In genomic region chr1:245168090-245168489, GRCh38 we compare ENCODE assay signal across 15 cellular contexts. TPM values are rescaled to one million over a fixed set of nuclear protein-coding genes. Genes with fewer than 3 reads are reported as not detected.
DNase-seq lines count a peak whose midpoint lies in the region; ATAC-seq and TF ChIP-seq lines count a peak whose summit lies in the region.
"Had no signal": no experiment of that assay in that cellular context is flagged by ENCODE, and none has a peak within 500 bp of the region (broad histone marks: within the 10 kb centered on the region; RNA-seq: fewer than 3 reads in every experiment).

No MANE protein-coding gene starts in this region.

- ATAC-seq in heart left ventricle (peak in 1 of 4 donors; percentile 34), omental fat pad (ENCODE audit: low FRiP score) (no peak)
- ATAC-seq: activated CD8-positive, alpha-beta T cell treated with anti-CD3 and anti-CD28 coated beads, Interleukin-2, amount 10 ng/mL, durations not matched to agents 7 days and 5 days had no signal

- TF ChIP-seq EP300 in ovary (IDR thresholded peaks at IDR 0.05), result no peak

- peak overlapping the region; percentile 86 for H2BK12ac ChIP-seq in trophoblast cell (ENCODE audit: low read length)

- H3K27ac Mint-ChIP-seq in nephron progenitor cell, result no peak overlapping the region
- H3K27ac Mint-ChIP-seq in activated T-helper 1 cell treated with anti-CD3 and anti-CD28 coated beads, Interleukin-12 subunit alpha, Interleukin-12 subunit beta, Interleukin-2, Interleukin-4 antibody, amounts not matched to agents 30 ng/mL and 10 ng/mL and 1 ng/mL, durations not matched to agents 14 hours and 24 hours and 36 hours, result no peak overlapping the region
- H3K27ac Mint-ChIP-seq: activated CD8-positive, alpha-beta T cell treated with anti-CD3 and anti-CD28 coated beads, Interleukin-2, amount 10 ng/mL, durations not matched to agents 7 days and 5 days; activated T-helper 2 cell treated with anti-CD3 and anti-CD28 coated beads, Interferon-gamma antibody, Interleukin-2, Interleukin-4, amounts not matched to agents 10 μg/mL and 5 μg/mL and 100 μg/mL, durations not matched to agents 14 hours and 24 hours and 36 hours had no signal

- no peak for TF ChIP-seq POLR2A in heart left ventricle (IDR thresholded peaks at IDR 0.05)
- TF ChIP-seq POLR2A in ovary (IDR thresholded peaks at IDR 0.05), result no peak

- no peak overlapping the region for H3K4me2 ChIP-seq in trophoblast cell (ENCODE audit: low read length)

- H3K79me2 ChIP-seq in trophoblast cell (ENCODE audit: control insufficient read depth, insufficient read depth, low read length, poor library complexity), result peaks cover 3% of the 10 kb centered on the region

- peaks cover 67% of the 10 kb centered on the region for H3K36me3 Mint-ChIP-seq in nephron progenitor cell (ENCODE audit: low read depth)
- H3K36me3 Mint-ChIP-seq in activated T-helper 1 cell treated with anti-CD3 and anti-CD28 coated beads, Interleukin-12 subunit alpha, Interleukin-12 subunit beta, Interleukin-2, Interleukin-4 antibody, amounts not matched to agents 30 ng/mL and 10 ng/mL and 1 ng/mL, durations not matched to agents 14 hours and 24 hours and 36 hours (ENCODE audit: low read depth), result no peaks in the 10 kb centered on the region

- H3K27me3 ChIP-seq in HL-60 (ENCODE audit: insufficient read depth, poor library complexity, severe bottlenecking) (no peaks in the 10 kb centered on the region), heart left ventricle (peaks cover 0 to 24% (median 0%) of the 10 kb centered on the region in 9 donors), trophoblast cell (ENCODE audit: insufficient read depth, low read length) (no peaks in the 10 kb centered on the region), ovary (no peaks in the 10 kb centered on the region)

- H3K27me3 Mint-ChIP-seq in nephron progenitor cell (ENCODE audit: low read depth, poor library complexity), result peaks cover 3% of the 10 kb centered on the region
- H3K27me3 Mint-ChIP-seq in activated T-helper 1 cell treated with anti-CD3 and anti-CD28 coated beads, Interleukin-12 subunit alpha, Interleukin-12 subunit beta, Interleukin-2, Interleukin-4 antibody, amounts not matched to agents 30 ng/mL and 10 ng/mL and 1 ng/mL, durations not matched to agents 14 hours and 24 hours and 36 hours (ENCODE audit: insufficient read depth), result peaks cover 21% of the 10 kb centered on the region

- H3K4me1 Mint-ChIP-seq in nephron progenitor cell, result peaks cover 62% of the 10 kb centered on the region
- H3K4me1 Mint-ChIP-seq in activated T-helper 1 cell treated with anti-CD3 and anti-CD28 coated beads, Interleukin-12 subunit alpha, Interleukin-12 subunit beta, Interleukin-2, Interleukin-4 antibody, amounts not matched to agents 30 ng/mL and 10 ng/mL and 1 ng/mL, durations not matched to agents 14 hours and 24 hours and 36 hours (ENCODE audit: low read depth), result no peaks in the 10 kb centered on the region

- peak overlapping the region; percentile 29 for H4K91ac ChIP-seq in trophoblast cell (ENCODE audit: low read depth, low read length)

- H2BK5ac ChIP-seq in trophoblast cell (ENCODE audit: low read depth, low read length, poor library complexity), result no peak overlapping the region

- no peak overlapping the region for H3K4me3 ChIP-seq in HL-60 (replicated peaks; ENCODE audit: insufficient read depth, low read length)
- H3K4me3 ChIP-seq in heart left ventricle, result no peak overlapping the region
- H3K4me3 ChIP-seq in trophoblast cell (ENCODE audit: low read depth, low read length), result no peak overlapping the region
- H3K4me3 ChIP-seq in ovary, result no peak overlapping the region

- H4K8ac ChIP-seq in trophoblast cell (ENCODE audit: low read depth, low read length), result no peak overlapping the region

- no peak overlapping the region for H2AFZ ChIP-seq in trophoblast cell (ENCODE audit: insufficient read depth, low read length, poor library complexity)

- no peak overlapping the region for H3K9ac ChIP-seq in trophoblast cell (ENCODE audit: low read length)

- H3K4me1 ChIP-seq in heart left ventricle (peaks cover 0 to 21% (median 0%) of the 10 kb centered on the region in 12 donors), trophoblast cell (ENCODE audit: control insufficient read depth in 1 of 2, insufficient read depth in 2 of 2, low read length in 2 of 2) (peaks cover 16 to 24% of the 10 kb centered on the region in 2 experiments), ovary (ENCODE audit: insufficient read depth) (no peaks in the 10 kb centered on the region)

- peak overlapping the region; percentile 40 for H2AK5ac ChIP-seq in trophoblast cell (ENCODE audit: low read length)

- no peak overlapping the region for H2BK120ac ChIP-seq in trophoblast cell (ENCODE audit: insufficient read depth, low read length, poor library complexity)

- TF ChIP-seq CTCF in HL-60 (IDR thresholded peaks at IDR 0.05; ENCODE audit: insufficient read depth, low read length), result no peak
- no peak for TF ChIP-seq CTCF in heart left ventricle (IDR thresholded peaks at IDR 0.05)
- no peak for TF ChIP-seq CTCF in nephron progenitor cell (IDR thresholded peaks at IDR 0.05)
- no peak for TF ChIP-seq CTCF in ovary (IDR thresholded peaks at IDR 0.05)
- no peak for TF ChIP-seq CTCF in omental fat pad (IDR thresholded peaks at IDR 0.05)

- intact Hi-C loops in heart left ventricle (cut with DNase I), result no loop called here
- intact Hi-C loops in activated T-helper 1 cell treated with anti-CD3 and anti-CD28 coated beads, Interleukin-12 subunit alpha, Interleukin-12 subunit beta, Interleukin-2, Interleukin-4 antibody, amounts not matched to agents 30 ng/mL and 10 ng/mL and 1 ng/mL, durations not matched to agents 14 hours and 24 hours and 36 hours (cut with micrococcal nuclease), result no loop called here
- intact Hi-C loops in ovary (cut with DNase I), result no loop called here

- peaks cover 25% of the 10 kb centered on the region for H3K9me3 Mint-ChIP-seq in nephron progenitor cell
- H3K9me3 Mint-ChIP-seq in activated T-helper 1 cell treated with anti-CD3 and anti-CD28 coated beads, Interleukin-12 subunit alpha, Interleukin-12 subunit beta, Interleukin-2, Interleukin-4 antibody, amounts not matched to agents 30 ng/mL and 10 ng/mL and 1 ng/mL, durations not matched to agents 14 hours and 24 hours and 36 hours, result no peaks in the 10 kb centered on the region
- H3K9me3 Mint-ChIP-seq: activated T-helper 2 cell treated with anti-CD3 and anti-CD28 coated beads, Interferon-gamma antibody, Interleukin-2, Interleukin-4, amounts not matched to agents 10 μg/mL and 5 μg/mL and 100 μg/mL, durations not matched to agents 14 hours and 24 hours and 36 hours had no signal

- H3K36me3 ChIP-seq in heart left ventricle, result no peaks in the 10 kb centered on the region
- H3K36me3 ChIP-seq in trophoblast cell (ENCODE audit: control insufficient read depth in 1 of 2, insufficient read depth in 2 of 2, low read length in 2 of 2), result peaks cover 16 to 20% of the 10 kb centered on the region in 2 experiments
- no peaks in the 10 kb centered on the region for H3K36me3 ChIP-seq in ovary

- H3K27ac ChIP-seq in HL-60 (replicated peaks) (peak overlapping the region; percentile 62), heart left ventricle (peak overlapping the region in 1 of 12 donors; percentile 40), trophoblast cell (ENCODE audit: low read depth, low read length) (no peak overlapping the region), ovary (no peak overlapping the region)

- peak overlapping the region; percentile 82 for H3K4ac ChIP-seq in trophoblast cell (ENCODE audit: low read depth, low read length)

- H3K18ac ChIP-seq in trophoblast cell (ENCODE audit: low read length), result peak overlapping the region; percentile 73

- H3K14ac ChIP-seq in trophoblast cell (ENCODE audit: low read length), result peak overlapping the region; percentile 53

- 42 to 67% (median 57%) methylated on average over 12 to 13 of the region's 13 CpGs for WGBS in heart left ventricle, 4 donors
- WGBS in trophoblast cell (ENCODE audit: extremely low coverage, insufficient coverage, insufficient read length), result no CpG with 5 or more reads among the region's 13 CpGs
- WGBS in ovary, 3 donors, result 80 to 91% (median 88%) methylated on average over 13 of the region's 13 CpGs

- H3K9me3 ChIP-seq in heart left ventricle (peaks cover 0 to 6% (median 0%) of the 10 kb centered on the region in 12 donors), trophoblast cell (ENCODE audit: insufficient read depth, low read depth, low read length) (no peaks in the 10 kb centered on the region), ovary (no peaks in the 10 kb centered on the region)

- peak in 1 of 2 experiments; percentile 83 for DNase-seq in HL-60 (ENCODE audit: low read depth in 1 of 2, low spot score in 1 of 2)
- peak; percentile 53 for DNase-seq in RPMI8226
- DNase-seq in heart left ventricle, result peak; percentile 36 to 82 (median 45)
- no peak for DNase-seq in trophoblast cell
- no peak for DNase-seq in nephron progenitor cell
- no peak for DNase-seq in activated T-helper 1 cell treated with anti-CD3 and anti-CD28 coated beads, Interleukin-12 subunit alpha, Interleukin-12 subunit beta, Interleukin-2, Interleukin-4 antibody, amounts not matched to agents 30 ng/mL and 10 ng/mL and 1 ng/mL, durations not matched to agents 14 hours and 24 hours and 36 hours (ENCODE audit: low spot score)
- no peak for DNase-seq in ovary
- no peak for DNase-seq in omental fat pad (ENCODE audit: low spot score)
- DNase-seq: activated CD8-positive, alpha-beta T cell treated with anti-CD3 and anti-CD28 coated beads, Interleukin-2, amount 10 ng/mL, durations not matched to agents 7 days and 5 days; effector CD4-positive, alpha-beta T cell; mesenchymal stem cell; NCI-H2029 treated with DMSO at 0.1 percent for 48 hours; NCI-H526 treated with DMSO at 0.1 percent for 48 hours; SHP77 had no signal

- H4K12ac ChIP-seq in trophoblast cell (ENCODE audit: low read depth, low read length), result no peak overlapping the region

- H3K79me1 ChIP-seq in trophoblast cell (ENCODE audit: low read length), result peaks cover 4% of the 10 kb centered on the region

- H3K4me3 Mint-ChIP-seq in nephron progenitor cell, result no peak overlapping the region
- H3K4me3 Mint-ChIP-seq in activated T-helper 1 cell treated with anti-CD3 and anti-CD28 coated beads, Interleukin-12 subunit alpha, Interleukin-12 subunit beta, Interleukin-2, Interleukin-4 antibody, amounts not matched to agents 30 ng/mL and 10 ng/mL and 1 ng/mL, durations not matched to agents 14 hours and 24 hours and 36 hours, result no peak overlapping the region
- H3K4me3 Mint-ChIP-seq: activated CD8-positive, alpha-beta T cell treated with anti-CD3 and anti-CD28 coated beads, Interleukin-2, amount 10 ng/mL, durations not matched to agents 7 days and 5 days had no signal

- no peak overlapping the region for H3K23ac ChIP-seq in trophoblast cell (ENCODE audit: low read length)

RNA-seq across cellular contexts. Expression of gene KIF26B, which starts 13.3 kb away (rescaled TPM):
- total RNA-seq in heart left ventricle, result 1 to 10 TPM; 1.2 to 7.0 (median 2.3) TPM
- polyA plus RNA-seq in heart left ventricle, result 1 to 10 TPM; 1.3 to 3.9 TPM
- polyA plus RNA-seq in trophoblast cell (2013), result 17.8 and 18.1 TPM in 2 replicates
- total RNA-seq in activated T-helper 1 cell treated with anti-CD3 and anti-CD28 coated beads, Interleukin-12 subunit alpha, Interleukin-12 subunit beta, Interleukin-2, Interleukin-4 antibody, amounts not matched to agents 30 ng/mL and 10 ng/mL and 1 ng/mL, durations not matched to agents 14 hours and 24 hours and 36 hours, result 0.07 and 0.13 TPM in 2 replicates
- 1 to 10 TPM in 4 of 7 donors, under 1 TPM in 3; 0.28 to 4.0 (median 1.4) TPM for total RNA-seq in ovary
- polyA plus RNA-seq in ovary, result under 1 TPM; 0.30 to 0.37 TPM
- under 1 TPM; 0.13 to 0.96 (median 0.39) TPM for total RNA-seq in omental fat pad

Comparison
In these comparisons a context has a peak if more than half of its experiments do, and no peak if none do; other contexts are left out.
1. DNase-seq: peak in RPMI8226 (single experiment) and heart left ventricle (5 of 5); none in trophoblast cell (0 of 2), nephron progenitor cell (single experiment), activated T-helper 1 cell treated with anti-CD3 and anti-CD28 coated beads, Interleukin-12 subunit alpha, Interleukin-12 subunit beta, Interleukin-2, Interleukin-4 antibody, amounts not matched to agents 30 ng/mL and 10 ng/mL and 1 ng/mL, durations not matched to agents 14 hours and 24 hours and 36 hours (single experiment), ovary (0 of 5) and omental fat pad (single experiment).